ENCODE assay signal across 8 cellular contexts in genomic region chr18:50880108-50880465, GRCh38. TPM values are rescaled to one million over a fixed set of nuclear protein-coding genes. Genes with fewer than 3 reads are reported as not detected.
DNase-seq lines count a peak whose midpoint lies in the region; ATAC-seq, FAIRE-seq and TF ChIP-seq lines count a peak whose summit lies in the region.

No MANE protein-coding gene starts in this region.

- peak; percentile 2 for ATAC-seq in GM21528 (IDR thresholded peaks at IDR 0.05; ENCODE audit: low FRiP score, unreplicated experiment)
- no peak for ATAC-seq in activated CD8-positive, alpha-beta T cell treated with anti-CD3 and anti-CD28 coated beads for 36 hours

- H3K36me3 ChIP-seq in BJ (ENCODE audit: control insufficient read depth, insufficient read depth, low read length) = no peaks in the 10 kb centered on the region
- H3K36me3 ChIP-seq in kidney (ENCODE audit: control insufficient read depth in 1 of 2, insufficient read depth in 2 of 2, low read length in 2 of 2) = no peaks in the 10 kb centered on the region
- no peaks in the 10 kb centered on the region for H3K36me3 ChIP-seq in urinary bladder (ENCODE audit: insufficient read depth)

- H3K4me3 Mint-ChIP-seq in activated CD8-positive, alpha-beta T cell treated with anti-CD3 and anti-CD28 coated beads for 36 hours = peak overlapping the region; percentile 85

- TF ChIP-seq CTCF in BJ (IDR thresholded peaks at IDR 0.05; ENCODE audit: insufficient read depth, low read depth, low read length) = no peak
- no peak for TF ChIP-seq CTCF in activated CD8-positive, alpha-beta T cell treated with anti-CD3 and anti-CD28 coated beads for 36 hours (IDR thresholded peaks at IDR 0.05)
- no peak for TF ChIP-seq CTCF in kidney (IDR thresholded peaks at IDR 0.05; ENCODE audit: borderline replicate concordance, extremely low read depth, insufficient read depth)

- H3K27me3 Mint-ChIP-seq in activated CD8-positive, alpha-beta T cell treated with anti-CD3 and anti-CD28 coated beads for 36 hours = no peaks in the 10 kb centered on the region

- 24% methylated on average over 6 of the region's 6 CpGs for WGBS in urinary bladder

- POLR2A ChIA-PET in BJ (lab: Charles Lee) = no interaction called here
- POLR2A ChIA-PET in activated CD8-positive, alpha-beta T cell treated with anti-CD3 and anti-CD28 coated beads for 36 hours (lab: Charles Lee) = interaction anchor here (0.7 to 1.8 kb wide), 6 partner anchors 9 to 227 kb away, joined by 3 to 7 read pairs (median 4); partner anchors contain the start of gene SMAD4

- H3K4me3 ChIP-seq in BJ (ENCODE audit: low read depth, low read length) (peak overlapping the region; percentile 73), kidney (ENCODE audit: low read length in 2 of 2) (peak overlapping the region; percentile 81 to 96), urinary bladder (ENCODE audit: low read depth, low read length) (peak overlapping the region; percentile 81)

- H3K27me3 ChIP-seq in BJ (ENCODE audit: control insufficient read depth, insufficient read depth, low read length) = no peaks in the 10 kb centered on the region

- no peaks in the 10 kb centered on the region for H3K9me3 ChIP-seq in kidney (ENCODE audit: control insufficient read depth in 1 of 2, low read length in 2 of 2)

- H3K4me1 Mint-ChIP-seq in activated CD8-positive, alpha-beta T cell treated with anti-CD3 and anti-CD28 coated beads for 36 hours (ENCODE audit: low read depth) = peaks cover 25% of the 10 kb centered on the region

- FAIRE-seq in kidney (lab: Jason Lieb, UNC) = no peak

- peak overlapping the region; percentile 98 for H3K27ac Mint-ChIP-seq in activated CD8-positive, alpha-beta T cell treated with anti-CD3 and anti-CD28 coated beads for 36 hours

- peak overlapping the region; percentile 69 to 71 for H3K9ac ChIP-seq in kidney (ENCODE audit: low read length in 2 of 2)

- intact Hi-C loops in activated CD8-positive, alpha-beta T cell treated with anti-CD3 and anti-CD28 coated beads for 36 hours (cut with micrococcal nuclease) = loop anchor here (10.0 kb wide), 1 partner anchor 155 kb away; the partner anchor contains the start of gene SMAD4
- intact Hi-C loops in kidney (cut with DNase I) = no loop called here

- no peaks in the 10 kb centered on the region for H3K9me3 Mint-ChIP-seq in activated CD8-positive, alpha-beta T cell treated with anti-CD3 and anti-CD28 coated beads for 36 hours

- H3K27ac ChIP-seq in kidney (ENCODE audit: low read depth in 2 of 2, low read length in 2 of 2) = no peak overlapping the region
- H3K27ac ChIP-seq in urinary bladder (ENCODE audit: low read depth) = no peak overlapping the region

- H3K36me3 Mint-ChIP-seq in activated CD8-positive, alpha-beta T cell treated with anti-CD3 and anti-CD28 coated beads for 36 hours (ENCODE audit: low read depth) = peaks cover 23% of the 10 kb centered on the region

- no peak for DNase-seq in BJ (ENCODE audit: low read depth)
- DNase-seq in activated CD8-positive, alpha-beta T cell treated with anti-CD3 and anti-CD28 coated beads for 36 hours = no peak
- DNase-seq in kidney = no peak
- DNase-seq in AG20443 (ENCODE audit: low spot score) = no peak
- DNase-seq in Ammon's horn (ENCODE audit: low spot score) = no peak
- no peak for DNase-seq in NCI-H128 (lab: John Stamatoyannopoulos, UW; ENCODE audit: unreplicated experiment)

- CTCF ChIA-PET in BJ (lab: Yijun Ruan, JAX) = no interaction called here
- CTCF ChIA-PET in activated CD8-positive, alpha-beta T cell treated with anti-CD3 and anti-CD28 coated beads for 36 hours (lab: Charles Lee) = interaction anchor here (0.9 to 1.2 kb wide), 3 partner anchors 9 to 191 kb away, joined by 3 to 4 read pairs (median 3); no protein-coding TSS in a partner anchor

- H3K4me1 ChIP-seq in kidney (ENCODE audit: control insufficient read depth in 1 of 2, insufficient read depth in 1 of 2, low read depth in 1 of 2, low read length in 2 of 2) = peaks cover 6 to 8% of the 10 kb centered on the region in 2 donors
- H3K4me1 ChIP-seq in urinary bladder (ENCODE audit: insufficient read depth) = no peaks in the 10 kb centered on the region

RNA-seq across cellular contexts. Expression of gene ME2, which starts 1.2 kb away (rescaled TPM):
- polyA plus RNA-seq in BJ (2011; rRNA removed) (21.9 and 44.5 TPM in 2 replicates), kidney (ENCODE audit: insufficient read depth, low read depth, low replicate concordance) (20.5 TPM), urinary bladder (30.9 TPM)
- polyA minus RNA-seq in BJ (2011; rRNA and poly(A)+ RNA removed) = 12.0 and 13.0 TPM in 2 replicates
- 100 to 1,000 TPM; 138 to 141 TPM for total RNA-seq in activated CD8-positive, alpha-beta T cell treated with anti-CD3 and anti-CD28 coated beads for 36 hours
- total RNA-seq in kidney (32.8 TPM), urinary bladder (66.0 TPM)
